Comparison of ENCODE assay signal across 25 cellular contexts in genomic region chr13:113117335-113117872, GRCh38. TPM values are rescaled to one million over a fixed set of nuclear protein-coding genes. Genes with fewer than 3 reads are reported as not detected.
DNase-seq lines count a peak whose midpoint lies in the region; ATAC-seq and TF ChIP-seq lines count a peak whose summit lies in the region.
"Had no signal": no experiment of that assay in that cellular context is flagged by ENCODE, and none has a peak within 500 bp of the region (broad histone marks: within the 10 kb centered on the region; RNA-seq: fewer than 3 reads in every experiment).

No MANE protein-coding gene starts in this region.

- H3K36me3 ChIP-seq in HCT116 (ENCODE audit: control insufficient read depth in 1 of 2, insufficient read depth in 2 of 2, low read length in 2 of 2): no peaks in the 10 kb centered on the region
- H3K36me3 ChIP-seq: left ventricle myocardium inferior, neural progenitor cell had no signal

- H4K20me1 ChIP-seq in HCT116 (ENCODE audit: insufficient read depth): no peaks in the 10 kb centered on the region

- CTCF ChIA-PET in HCT116 (lab: Charles Lee): no interaction called here

- DNase-seq in AG10803 (ENCODE audit: low read depth) (peak; percentile 9), HCT116 (ENCODE audit: low read depth, low spot score) (no peak), left lobe of liver (ENCODE audit: low spot score) (peak; percentile 42), sciatic nerve (ENCODE audit: low spot score) (peak; percentile 50), kidney glomerular epithelial cell (lab: John Stamatoyannopoulos, UW) (no peak)
- DNase-seq in stimulated activated CD4-positive, alpha-beta T cell treated with anti-CD3 and anti-CD28 coated beads, Interleukin-1b, Interleukin-23, amount 100 ng/mL, for 48 hours: no peak
- DNase-seq: activated CD4-positive, alpha-beta T cell treated with anti-CD3 and anti-CD28 coated beads for 1 hour; activated CD8-positive, alpha-beta memory T cell treated with anti-CD3 and anti-CD28 coated beads, Interleukin-2, amount 10 ng/mL, durations not matched to agents 7 days and 5 days; activated naive CD8-positive, alpha-beta T cell treated with anti-CD3 and anti-CD28 coated beads, Interleukin-2, amount 10 ng/mL, durations not matched to agents 7 days and 5 days; DMS79; effector memory CD8-positive, alpha-beta T cell; left ventricle myocardium inferior; mucosa of descending colon; NCI-H1417; NCI-H510A treated with DMSO at 0.1 percent for 48 hours; substantia nigra; T1000 had no signal

- no peak for TF ChIP-seq POLR2A in HCT116 (IDR thresholded peaks at IDR 0.05; ENCODE audit: borderline replicate concordance, extremely low read depth, insufficient read depth, insufficient read length)

- TF ChIP-seq RAD21 in HCT116 (IDR thresholded peaks at IDR 0.05; ENCODE audit: low read depth): no peak

- H3K9ac ChIP-seq in HCT116 (ENCODE audit: low read length): no peak overlapping the region
- H3K9ac ChIP-seq: neural progenitor cell had no signal

- intact Hi-C loops in HCT116 (cut with micrococcal nuclease): no loop called here
- intact Hi-C loops in sciatic nerve (cut with DNase I): no loop called here

- H3K4me3 ChIP-seq in AG10803 (ENCODE audit: low read length) (no peak overlapping the region), HCT116 (replicated peaks in 1 of 2; ENCODE audit: low read depth in 1 of 2, low read length in 2 of 2) (no peak overlapping the region)
- H3K4me3 ChIP-seq: left ventricle myocardium inferior, mucosa of descending colon, neural progenitor cell had no signal

- no peak for TF ChIP-seq CTCF in AG10803 (conservative IDR thresholded peaks at IDR 0.05; ENCODE audit: low read length)
- no peak for TF ChIP-seq CTCF in HCT116 (IDR thresholded peaks at IDR 0.05 in 2 of 3, conservative IDR thresholded peaks at IDR 0.05 in 1 of 3; ENCODE audit: borderline replicate concordance in 1 of 3, insufficient read depth in 1 of 3, low read depth in 2 of 3, low read length in 2 of 3)

- no peaks in the 10 kb centered on the region for H3K9me2 ChIP-seq in HCT116 (ENCODE audit: insufficient read depth)

- H3K9me3 ChIP-seq in HCT116 (ENCODE audit: control insufficient read depth in 1 of 2, insufficient read depth in 1 of 2, low read depth in 1 of 2, low read length in 2 of 2): no peaks in the 10 kb centered on the region
- H3K9me3 ChIP-seq: left ventricle myocardium inferior, mucosa of descending colon had no signal

- H3K27ac ChIP-seq in HCT116 (ENCODE audit: low read depth, low read length): no peak overlapping the region
- H3K27ac ChIP-seq: left ventricle myocardium inferior, neural progenitor cell had no signal

- peak; percentile 19; the same call in 1 of the 2 replicates for ATAC-seq in HCT116
- no peak for ATAC-seq in left lobe of liver
- ATAC-seq in sciatic nerve: no peak
- no peak for ATAC-seq in GM19452 (IDR thresholded peaks at IDR 0.05; ENCODE audit: unreplicated experiment)
- ATAC-seq in GM21423 (IDR thresholded peaks at IDR 0.05; ENCODE audit: unreplicated experiment): no peak
- ATAC-seq: activated CD8-positive, alpha-beta memory T cell treated with anti-CD3 and anti-CD28 coated beads, Interleukin-2, amount 10 ng/mL, durations not matched to agents 7 days and 5 days; activated T-helper 17 cell treated with anti-CD3 and anti-CD28 coated beads, Interleukin-2, amount 50 U/mL, for 72 hours; effector memory CD8-positive, alpha-beta T cell; mucosa of descending colon had no signal

- H3K4me1 ChIP-seq in HCT116 (ENCODE audit: control insufficient read depth in 1 of 2, insufficient read depth in 2 of 2, low read length in 2 of 2): peaks cover 3 to 11% of the 10 kb centered on the region in 2 experiments; a peak in 3 of 4 replicates
- H3K4me1 ChIP-seq: neural progenitor cell had no signal

- H3K27me3 ChIP-seq in HCT116 (ENCODE audit: insufficient read depth, low read length): 0 out of 2 replicates have a peak, but pooled peaks cover 4% of the 10 kb centered on the region
- H3K27me3 ChIP-seq: neural progenitor cell had no signal

- RAD21 ChIA-PET in HCT116 (lab: Charles Lee; ENCODE audit: low non-redundant PET in 1 of 2, low total read pairs in 2 of 2, uncharacterized antibody in 2 of 2, unreplicated experiment in 2 of 2): no interaction called here

- H3K4me2 ChIP-seq in HCT116 (ENCODE audit: low read length): peak overlapping the region; percentile 0; the same call in 1 of the 2 replicates
- H3K4me2 ChIP-seq: neural progenitor cell had no signal

- POLR2A ChIA-PET in HCT116 (lab: Charles Lee): no interaction called here

- H2AFZ ChIP-seq in HCT116 (ENCODE audit: low read depth, low read length, poor library complexity, severe bottlenecking): no peak overlapping the region
- H2AFZ ChIP-seq: neural progenitor cell had no signal

- no TSS peak for BruUV-seq in HCT116 (replicated peaks; lab: Mats Ljungman, UMichigan)

- H3K79me2 ChIP-seq in HCT116 (ENCODE audit: insufficient read depth, low read length): no peaks in the 10 kb centered on the region

TF ChIP-seq in HCT116, 20 proteins besides CTCF, POLR2A, EP300 and RAD21:
- no peak for TF ChIP-seq CEBPB (IDR thresholded peaks at IDR 0.05; ENCODE audit: low read depth)
- no peak for TF ChIP-seq SRF (IDR thresholded peaks at IDR 0.05; ENCODE audit: low read depth)
- TF ChIP-seq EGR1 (IDR thresholded peaks at IDR 0.05; ENCODE audit: low read depth): no peak
- no peak for TF ChIP-seq ELF1 (IDR thresholded peaks at IDR 0.05; ENCODE audit: borderline replicate concordance, low read depth)

RNA-seq across cellular contexts. Expression of gene F10, which starts 5.2 kb away (rescaled TPM):
- 4.0 TPM for total RNA-seq in HCT116 (2021; ENCODE audit: unreplicated experiment)
- polyA plus RNA-seq in HCT116 (2012): 5.4 and 6.4 TPM in 2 replicates
- 124 TPM for total RNA-seq in left lobe of liver
- 14.2 TPM for total RNA-seq in sciatic nerve
- total RNA-seq: activated CD8-positive, alpha-beta memory T cell treated with anti-CD3 and anti-CD28 coated beads, Interleukin-2, amount 10 ng/mL, durations not matched to agents 7 days and 5 days; activated naive CD8-positive, alpha-beta T cell treated with anti-CD3 and anti-CD28 coated beads, Interleukin-2, amount 10 ng/mL, durations not matched to agents 7 days and 5 days; CD8-positive, alpha-beta memory T cell; glomerular endothelial cell; RPMI7951 had no signal
- polyA plus RNA-seq: CD8-positive, alpha-beta memory T cell had no signal

RNA-seq across cellular contexts. Expression of gene F7, which starts 11.8 kb away (rescaled TPM):
- not detected for total RNA-seq in HCT116 (2021; ENCODE audit: unreplicated experiment)
- 0.14 TPM in 1 of 2 replicates, not detected in the other for polyA plus RNA-seq in HCT116 (2012)
- 99.6 TPM for total RNA-seq in left lobe of liver
- total RNA-seq in sciatic nerve: 0.27 TPM
- total RNA-seq: activated CD8-positive, alpha-beta memory T cell treated with anti-CD3 and anti-CD28 coated beads, Interleukin-2, amount 10 ng/mL, durations not matched to agents 7 days and 5 days; glomerular endothelial cell; left ventricle myocardium inferior; M059J; RPMI7951 had no signal

RNA-seq across cellular contexts. Expression of gene PROZ, which starts 41.0 kb away (rescaled TPM):
- total RNA-seq in HCT116 (2021; ENCODE audit: unreplicated experiment): not detected
- polyA plus RNA-seq in HCT116 (2012): 0.20 and 0.25 TPM in 2 replicates
- 50.2 TPM for total RNA-seq in left lobe of liver
- total RNA-seq in sciatic nerve: not detected
- total RNA-seq: activated CD8-positive, alpha-beta memory T cell treated with anti-CD3 and anti-CD28 coated beads, Interleukin-2, amount 10 ng/mL, durations not matched to agents 7 days and 5 days; activated naive CD8-positive, alpha-beta T cell treated with anti-CD3 and anti-CD28 coated beads, Interleukin-2, amount 10 ng/mL, durations not matched to agents 7 days and 5 days; CD8-positive, alpha-beta memory T cell; glomerular endothelial cell; left ventricle myocardium inferior; M059J; mucosa of descending colon; RPMI7951 had no signal
- polyA plus RNA-seq: CD8-positive, alpha-beta memory T cell had no signal

Comparison
In these comparisons a context has a peak if more than half of its experiments do, and no peak if none do; other contexts are left out.
1. DNase-seq: peak in AG10803 (single experiment), left lobe of liver (single experiment) and sciatic nerve (single experiment); none in HCT116 (single experiment), kidney glomerular epithelial cell (single experiment) and stimulated activated CD4-positive, alpha-beta T cell treated with anti-CD3 and anti-CD28 coated beads, Interleukin-1b, Interleukin-23, amount 100 ng/mL, for 48 hours (single experiment).
2. RNA of gene F7, which starts 11.8 kb away (total RNA-seq): 99.6 TPM in left lobe of liver (single experiment); 0.27 TPM in sciatic nerve (single experiment) and not detected in HCT116 (single experiment); every median in the first group is over 10 times any median in the second.
3. RNA of gene PROZ, which starts 41.0 kb away (total RNA-seq): 50.2 TPM in left lobe of liver (single experiment); not detected in HCT116 (single experiment) and not detected in sciatic nerve (single experiment); every median in the first group is over 10 times any median in the second.